11 cellular contexts compared by ENCODE assay signal in genomic region chr1:38530957-38531356, GRCh38.
"Had no signal": no experiment of that assay in that cellular context is flagged by ENCODE, and none has a peak within 500 bp of the region (broad histone marks: within the 10 kb centered on the region; RNA-seq: fewer than 3 reads in every experiment).

No MANE protein-coding gene starts in this region.

- FAIRE-seq: H1, H54 had no signal

- H3K4me2 ChIP-seq: GM23338 had no signal

- H2AFZ ChIP-seq: GM23248, GM23338 had no signal

- DNase-seq: GM23248, GOT3, H7, H9, HCEC 1CT, HFFc6 had no signal

- ATAC-seq: GM23338, HCT116 had no signal

- H3K27ac ChIP-seq: GM23248 had no signal

- H3K4me1 ChIP-seq: HAP-1 had no signal

- H3K36me3 ChIP-seq: HAP-1 had no signal

- H3K4me3 ChIP-seq: GM23248, GM23338, HAP-1 had no signal

- H3K9me3 ChIP-seq: HAP-1 had no signal

- H3K9ac ChIP-seq: GM23248 had no signal
